Comparison of ENCODE assay signal across 15 cellular contexts in genomic region chr18:50080932-50081560, GRCh38.
DNase-seq lines count a peak whose midpoint lies in the region; ATAC-seq, FAIRE-seq and TF ChIP-seq lines count a peak whose summit lies in the region.
"Had no signal": no experiment of that assay in that cellular context is flagged by ENCODE, and none has a peak within 500 bp of the region (broad histone marks: within the 10 kb centered on the region; RNA-seq: fewer than 3 reads in every experiment).

No MANE protein-coding gene starts in this region.

- intact Hi-C loops in upper lobe of right lung (cut with DNase I), result no loop called here

- H4K20me1 ChIP-seq in keratinocyte (ENCODE audit: control insufficient read depth, extremely low read depth, insufficient read depth, low read length), result no peaks in the 10 kb centered on the region
- H4K20me1 ChIP-seq: BLaER1 had no signal

- peaks cover 8% of the 10 kb centered on the region for H3K27me3 ChIP-seq in keratinocyte (ENCODE audit: control insufficient read depth, extremely low read depth, insufficient read depth, low read length)
- H3K27me3 ChIP-seq in upper lobe of right lung, result no peaks in the 10 kb centered on the region
- H3K27me3 ChIP-seq: BLaER1 had no signal

- peak overlapping the region; percentile 68 for H3K27ac ChIP-seq in keratinocyte (ENCODE audit: control insufficient read depth, insufficient read depth, low read length)
- no peak overlapping the region for H3K27ac ChIP-seq in upper lobe of right lung
- H3K27ac ChIP-seq: BLaER1 had no signal

- H3K9me3 ChIP-seq in keratinocyte (ENCODE audit: control insufficient read depth, low read depth, low read length) (no peaks in the 10 kb centered on the region), upper lobe of right lung (no peaks in the 10 kb centered on the region)
- H3K9me3 ChIP-seq: BLaER1 had no signal

- H3K36me3 ChIP-seq in keratinocyte (ENCODE audit: control insufficient read depth in 2 of 2, extremely low read depth in 1 of 2, insufficient read depth in 2 of 2, low read length in 2 of 2) (no peaks in the 10 kb centered on the region), upper lobe of right lung (no peaks in the 10 kb centered on the region)
- H3K36me3 ChIP-seq: BLaER1 had no signal

- no peak overlapping the region for H3K4me3 ChIP-seq in keratinocyte (ENCODE audit: control insufficient read depth in 2 of 3, extremely low read depth in 1 of 3, insufficient read depth in 2 of 3, low read depth in 1 of 3, low read length in 3 of 3)
- no peak overlapping the region for H3K4me3 ChIP-seq in upper lobe of right lung
- H3K4me3 ChIP-seq: BLaER1, K562 had no signal

- no peaks in the 10 kb centered on the region for H3K9me1 ChIP-seq in keratinocyte (ENCODE audit: control insufficient read depth, extremely low read depth, insufficient read depth, low read length)

- H2AFZ ChIP-seq in keratinocyte (ENCODE audit: control insufficient read depth, low read length), result no peak overlapping the region

- ATAC-seq in upper lobe of right lung (peak; percentile 62), GM21786 (IDR thresholded peaks at IDR 0.05; ENCODE audit: unreplicated experiment) (no peak), HG02885 (IDR thresholded peaks at IDR 0.05; ENCODE audit: poor library complexity, unreplicated experiment) (no peak)
- ATAC-seq: activated CD8-positive, alpha-beta memory T cell treated with anti-CD3 and anti-CD28 coated beads, Interleukin-2, amount 10 ng/mL, durations not matched to agents 7 days and 5 days; K562; T-helper 17 cell had no signal

- FAIRE-seq in keratinocyte (lab: Jason Lieb, UNC), result peak; percentile 92
- FAIRE-seq: K562 had no signal

- no peak overlapping the region for H3K9ac ChIP-seq in keratinocyte (ENCODE audit: control insufficient read depth, extremely low read depth, insufficient read depth, low read length)
- H3K9ac ChIP-seq: BLaER1 had no signal

- H3K4me2 ChIP-seq in keratinocyte (ENCODE audit: control insufficient read depth, extremely low read depth, insufficient read depth, low read depth, low read length), result peak overlapping the region; percentile 29
- H3K4me2 ChIP-seq: BLaER1 had no signal

- H3K4me1 ChIP-seq in keratinocyte (ENCODE audit: control insufficient read depth, extremely low read depth, insufficient read depth, low read length) (peaks cover 15% of the 10 kb centered on the region), upper lobe of right lung (no peaks in the 10 kb centered on the region)

- dilution Hi-C loops in keratinocyte (cut with MboI; ENCODE audit: extremely low pct_ligation_motif_present, low sequenced_read_pairs), result no loop called here

- TF ChIP-seq CTCF in keratinocyte (optimal IDR thresholded peaks at IDR 0.05 in 1 of 3, IDR thresholded peaks at IDR 0.05 in 1 of 3, conservative IDR thresholded peaks at IDR 0.05 in 1 of 3; ENCODE audit: extremely low read depth in 1 of 3, insufficient read depth in 2 of 3, low read length in 3 of 3), result no peak
- TF ChIP-seq CTCF in upper lobe of right lung (IDR thresholded peaks at IDR 0.05), result no peak

- DNase-seq in NCI-H2029 treated with DMSO at 0.1 percent for 48 hours (lab: John Stamatoyannopoulos, UW) (peak; percentile 53), astrocyte of the hippocampus (ENCODE audit: low read depth, low spot score) (peak; percentile 57), keratinocyte (ENCODE audit: low read depth, low spot score) (no peak), upper lobe of right lung (no peak), T-helper 9 cell (no peak)
- DNase-seq: activated CD8-positive, alpha-beta memory T cell treated with anti-CD3 and anti-CD28 coated beads, Interleukin-2, amount 10 ng/mL, durations not matched to agents 7 days and 5 days; activated naive CD4-positive, alpha-beta T cell treated with anti-CD3 and anti-CD28 coated beads, Interleukin-2, amount 10 ng/mL, durations not matched to agents 7 days and 5 days; H9; NCI-H526; stimulated activated naive CD4-positive, alpha-beta T cell; T-helper 17 cell had no signal

- H3K79me2 ChIP-seq in keratinocyte (ENCODE audit: control insufficient read depth, insufficient read depth, low read length), result no peaks in the 10 kb centered on the region

Comparison
In these comparisons a context has a peak if more than half of its experiments do, and no peak if none do; other contexts are left out.
1. DNase-seq: peak in NCI-H2029 treated with DMSO at 0.1 percent for 48 hours (single experiment) and astrocyte of the hippocampus (single experiment); none in keratinocyte (single experiment), upper lobe of right lung (single experiment) and T-helper 9 cell (single experiment).